ENCODE assay signal across 7 cellular contexts in genomic region chr11:45638051-45638450, GRCh38. TPM values are rescaled to one million over a fixed set of nuclear protein-coding genes. Genes with fewer than 3 reads are reported as not detected.
"Had no signal": no experiment of that assay in that cellular context is flagged by ENCODE, and none has a peak within 500 bp of the region (broad histone marks: within the 10 kb centered on the region; RNA-seq: fewer than 3 reads in every experiment).

No MANE protein-coding gene starts in this region.

- H3K4me3 ChIP-seq: K562 had no signal

- H3K4me1 Mint-ChIP-seq: IgD-negative memory B cell had no signal

- ATAC-seq: HepG2, K562 had no signal

- H3K27ac Mint-ChIP-seq: IgD-negative memory B cell had no signal

- DNase-seq: IMR-90, KBM-7 had no signal

- H3K4me3 Mint-ChIP-seq: IgD-negative memory B cell had no signal

- H3K27ac ChIP-seq: HL-60 had no signal

RNA-seq across cellular contexts. Expression of gene CHST1, which starts 27.4 kb away (rescaled TPM):
- total RNA-seq: HepG2, HT-29, IMR-90 had no signal
- polyA plus RNA-seq: HepG2, IgD-negative memory B cell had no signal
